In genomic region chr1:96764469-96764868, GRCh38 we compare ENCODE assay signal across 1 cellular context.
TF ChIP-seq lines count a peak whose summit lies in the region.

No MANE protein-coding gene starts in this region.

TF ChIP-seq in HepG2, 621 proteins besides CTCF, POLR2A, EP300 and RAD21 (continued from another document):
- TF ChIP-seq ATF7 (IDR thresholded peaks at IDR 0.05) (peak; percentile 64), ATF7 (CRISPR knock-in tag; IDR thresholded peaks at IDR 0.05) (no peak)
